ENCODE assay signal across 15 cellular contexts in the genomic region with DNA sequence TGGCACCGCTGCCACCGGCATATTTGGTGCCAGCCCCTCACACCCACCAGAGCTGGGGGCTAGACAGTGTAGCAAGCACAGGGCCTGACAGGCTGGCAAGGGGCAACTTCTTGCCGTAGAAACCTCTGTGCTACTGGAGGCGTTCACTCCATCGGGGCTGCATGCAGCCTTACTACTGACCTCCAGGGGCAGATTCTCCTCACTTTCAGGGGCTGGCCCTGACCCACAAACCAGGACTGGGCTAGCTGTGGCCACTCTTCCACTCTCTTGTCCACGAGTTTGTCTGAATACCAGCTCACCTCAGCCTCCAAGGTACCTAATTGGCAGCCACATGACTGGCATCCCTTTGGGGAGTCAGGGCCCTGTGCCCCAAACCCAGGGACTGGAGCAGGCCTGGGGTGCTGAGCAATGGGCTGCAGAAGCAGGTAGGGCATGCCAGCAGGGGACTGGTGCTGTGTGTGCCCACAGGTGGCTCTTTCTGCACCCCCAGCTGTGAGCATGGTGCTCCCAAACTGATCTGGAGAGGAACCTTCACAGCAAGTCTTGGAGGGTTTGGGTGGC. TPM values are rescaled to one million over a fixed set of nuclear protein-coding genes. Genes with fewer than 3 reads are reported as not detected.
A peak's percentile ranks its signal among the peaks of the same experiment; 100 is the strongest.
DNase-seq lines count a peak whose midpoint lies in the region; ATAC-seq, FAIRE-seq and TF ChIP-seq lines count a peak whose summit lies in the region.
"Had no signal": no experiment of that assay in that cellular context is flagged by ENCODE, and none has a peak within 500 bp of the region (broad histone marks: within the 10 kb centered on the region; RNA-seq: fewer than 3 reads in every experiment).

No MANE protein-coding gene starts in this region.

- DNase-seq in 8988T = peak; percentile 85
- peak; percentile 44 for DNase-seq in WTC11 (ENCODE audit: low spot score)
- DNase-seq in kidney = peak; percentile 46
- DNase-seq in NCI-H1092 treated with DMSO at 0.1 percent for 48 hours (lab: John Stamatoyannopoulos, UW) = no peak
- no peak for DNase-seq in stimulated activated naive CD4-positive, alpha-beta T cell (lab: John Stamatoyannopoulos, UW)
- DNase-seq in MV-4-11 (lab: John Stamatoyannopoulos, UW) = no peak
- DNase-seq: activated CD4-positive, alpha-beta T cell treated with anti-CD3 and anti-CD28 coated beads for 36 hours; activated naive CD4-positive, alpha-beta T cell treated with Interleukin-2 at 50 U/mL for 16 hours; CD4-positive, CD25-positive, alpha-beta regulatory T cell; heart right ventricle; NCI-H1694 treated with DMSO at 0.1 percent for 48 hours; stimulated activated CD4-positive, alpha-beta T cell treated with anti-CD3 and anti-CD28 coated beads, Interleukin-12 subunit alpha, Interleukin-12 subunit beta, amount 100 ng/mL, for 4 hours had no signal

- H3K4me3 Mint-ChIP-seq in WTC11 = no peak overlapping the region
- H3K4me3 Mint-ChIP-seq: activated CD4-positive, alpha-beta T cell treated with anti-CD3 and anti-CD28 coated beads for 36 hours had no signal

- peaks cover 16% of the 10 kb centered on the region for H3K4me1 Mint-ChIP-seq in WTC11

- peaks cover 5 to 9% of the 10 kb centered on the region in 2 donors for H3K4me1 ChIP-seq in kidney (ENCODE audit: control insufficient read depth in 1 of 2, insufficient read depth in 1 of 2, low read depth in 1 of 2, low read length in 2 of 2)

- no peak for FAIRE-seq in kidney (lab: Jason Lieb, UNC)

- POLR2A ChIA-PET in WTC11 (lab: Charles Lee) = no interaction called here

- H3K36me3 ChIP-seq in kidney (ENCODE audit: control insufficient read depth in 1 of 2, insufficient read depth in 2 of 2, low read length in 2 of 2) = no peaks in the 10 kb centered on the region
- H3K36me3 ChIP-seq: heart right ventricle had no signal

- intact Hi-C loops in kidney (cut with DNase I) = no loop called here

- no peaks in the 10 kb centered on the region for H3K36me3 Mint-ChIP-seq in WTC11
- H3K36me3 Mint-ChIP-seq: CD4-positive, CD25-positive, alpha-beta regulatory T cell had no signal

- no peaks in the 10 kb centered on the region for H3K9me3 Mint-ChIP-seq in WTC11

- peaks cover 94% of the 10 kb centered on the region for H3K27me3 Mint-ChIP-seq in WTC11 (ENCODE audit: low read depth)

- peak; percentile 31 for ATAC-seq in WTC11
- ATAC-seq in HG02884 (IDR thresholded peaks at IDR 0.05; ENCODE audit: unreplicated experiment) = no peak
- ATAC-seq: activated CD4-positive, alpha-beta T cell treated with anti-CD3 and anti-CD28 coated beads for 36 hours; heart right ventricle had no signal

- CTCF ChIA-PET in WTC11 (lab: Charles Lee) = interaction anchor here (0.6 to 4.5 kb wide), 11 partner anchors 13 to 646 kb away, joined by 3 to 105 read pairs (median 5); no protein-coding TSS in a partner anchor

- H3K9me3 ChIP-seq in kidney (ENCODE audit: control insufficient read depth in 1 of 2, low read length in 2 of 2) = no peaks in the 10 kb centered on the region
- H3K9me3 ChIP-seq: heart right ventricle had no signal

- H3K27ac ChIP-seq in kidney (ENCODE audit: low read depth in 2 of 2, low read length in 2 of 2) = no peak overlapping the region
- H3K27ac ChIP-seq: heart right ventricle had no signal

- no peak overlapping the region for H3K9ac ChIP-seq in kidney (ENCODE audit: low read length in 2 of 2)

- 0 out of 2 replicates have a peak, but pooled peaks have one; percentile 13 for TF ChIP-seq CTCF in GM12874 (IDR thresholded peaks at IDR 0.05; ENCODE audit: insufficient read depth, low read depth, low read length)
- peak; percentile 18; the same call in 1 of the 2 replicates for TF ChIP-seq CTCF in WTC11 (IDR thresholded peaks at IDR 0.05)
- TF ChIP-seq CTCF in kidney (IDR thresholded peaks at IDR 0.05; ENCODE audit: borderline replicate concordance, extremely low read depth, insufficient read depth) = no peak

- H3K4me3 ChIP-seq in kidney (ENCODE audit: low read length in 2 of 2) = no peak overlapping the region
- H3K4me3 ChIP-seq: heart right ventricle had no signal

- H3K27ac Mint-ChIP-seq in WTC11 = no peak overlapping the region
- H3K27ac Mint-ChIP-seq: activated CD4-positive, alpha-beta T cell treated with anti-CD3 and anti-CD28 coated beads for 36 hours; CD4-positive, CD25-positive, alpha-beta regulatory T cell had no signal

TF ChIP-seq in WTC11, 78 proteins besides CTCF, POLR2A, EP300 and RAD21 (continues in another document):
- TF ChIP-seq ZNF219 (CRISPR knock-in tag; IDR thresholded peaks at IDR 0.05; ENCODE audit: borderline replicate concordance) (no peak), HMGA2 (CRISPR knock-in tag; IDR thresholded peaks at IDR 0.05) (no peak), OVOL2 (CRISPR knock-in tag; IDR thresholded peaks at IDR 0.05; ENCODE audit: borderline replicate concordance) (no peak), KAT7 (CRISPR knock-in tag; IDR thresholded peaks at IDR 0.05; ENCODE audit: borderline replicate concordance) (no peak), GTF2I (CRISPR knock-in tag; conservative IDR thresholded peaks at IDR 0.05) (no peak)
- TF ChIP-seq, protein P1, sequence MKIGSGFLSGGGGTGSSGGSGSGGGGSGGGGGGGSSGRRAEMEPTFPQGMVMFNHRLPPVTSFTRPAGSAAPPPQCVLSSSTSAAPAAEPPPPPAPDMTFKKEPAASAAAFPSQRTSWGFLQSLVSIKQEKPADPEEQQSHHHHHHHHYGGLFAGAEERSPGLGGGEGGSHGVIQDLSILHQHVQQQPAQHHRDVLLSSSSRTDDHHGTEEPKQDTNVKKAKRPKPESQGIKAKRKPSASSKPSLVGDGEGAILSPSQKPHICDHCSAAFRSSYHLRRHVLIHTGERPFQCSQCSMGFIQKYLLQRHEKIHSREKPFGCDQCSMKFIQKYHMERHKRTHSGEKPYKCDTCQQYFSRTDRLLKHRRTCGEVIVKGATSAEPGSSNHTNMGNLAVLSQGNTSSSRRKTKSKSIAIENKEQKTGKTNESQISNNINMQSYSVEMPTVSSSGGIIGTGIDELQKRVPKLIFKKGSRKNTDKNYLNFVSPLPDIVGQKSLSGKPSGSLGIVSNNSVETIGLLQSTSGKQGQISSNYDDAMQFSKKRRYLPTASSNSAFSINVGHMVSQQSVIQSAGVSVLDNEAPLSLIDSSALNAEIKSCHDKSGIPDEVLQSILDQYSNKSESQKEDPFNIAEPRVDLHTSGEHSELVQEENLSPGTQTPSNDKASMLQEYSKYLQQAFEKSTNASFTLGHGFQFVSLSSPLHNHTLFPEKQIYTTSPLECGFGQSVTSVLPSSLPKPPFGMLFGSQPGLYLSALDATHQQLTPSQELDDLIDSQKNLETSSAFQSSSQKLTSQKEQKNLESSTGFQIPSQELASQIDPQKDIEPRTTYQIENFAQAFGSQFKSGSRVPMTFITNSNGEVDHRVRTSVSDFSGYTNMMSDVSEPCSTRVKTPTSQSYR (CRISPR knock-in tag; IDR thresholded peaks at IDR 0.05) = no peak
- TF ChIP-seq, protein P2, sequence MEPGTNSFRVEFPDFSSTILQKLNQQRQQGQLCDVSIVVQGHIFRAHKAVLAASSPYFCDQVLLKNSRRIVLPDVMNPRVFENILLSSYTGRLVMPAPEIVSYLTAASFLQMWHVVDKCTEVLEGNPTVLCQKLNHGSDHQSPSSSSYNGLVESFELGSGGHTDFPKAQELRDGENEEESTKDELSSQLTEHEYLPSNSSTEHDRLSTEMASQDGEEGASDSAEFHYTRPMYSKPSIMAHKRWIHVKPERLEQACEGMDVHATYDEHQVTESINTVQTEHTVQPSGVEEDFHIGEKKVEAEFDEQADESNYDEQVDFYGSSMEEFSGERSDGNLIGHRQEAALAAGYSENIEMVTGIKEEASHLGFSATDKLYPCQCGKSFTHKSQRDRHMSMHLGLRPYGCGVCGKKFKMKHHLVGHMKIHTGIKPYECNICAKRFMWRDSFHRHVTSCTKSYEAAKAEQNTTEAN (CRISPR knock-in tag; IDR thresholded peaks at IDR 0.05) = no peak
- TF ChIP-seq, protein P3, sequence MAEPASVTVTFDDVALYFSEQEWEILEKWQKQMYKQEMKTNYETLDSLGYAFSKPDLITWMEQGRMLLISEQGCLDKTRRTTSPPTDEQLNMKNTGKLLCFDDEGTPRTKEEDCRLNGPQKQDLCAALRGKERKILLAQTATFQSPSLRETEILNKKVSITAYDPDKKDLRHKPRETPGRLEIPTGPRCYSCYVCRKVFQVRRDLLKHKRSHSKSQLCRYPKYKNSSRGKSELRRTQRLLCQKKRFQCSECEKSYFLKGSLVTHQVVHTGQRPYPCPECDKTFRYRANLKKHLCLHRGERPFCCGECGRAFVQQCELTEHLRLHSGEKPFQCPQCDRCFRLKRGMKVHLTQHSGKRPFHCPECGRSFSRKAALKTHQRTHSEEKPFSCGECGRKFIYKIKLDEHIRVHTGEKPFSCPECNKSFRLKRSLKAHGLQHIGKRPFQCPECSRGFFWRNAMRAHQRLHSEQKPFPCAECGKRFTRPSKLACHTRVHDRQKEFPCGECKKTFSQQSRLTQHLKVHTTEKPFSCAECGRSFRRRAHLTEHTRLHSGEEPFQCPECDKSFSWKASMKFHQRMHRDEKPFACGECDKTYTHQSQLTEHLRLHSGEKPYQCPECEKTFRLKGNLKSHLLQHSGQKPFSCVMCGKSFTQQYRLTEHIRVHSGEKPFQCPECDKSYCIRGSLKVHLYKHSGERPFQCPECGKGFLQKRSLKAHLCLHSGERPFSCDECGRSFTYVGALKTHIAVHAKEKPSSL (CRISPR knock-in tag; conservative IDR thresholded peaks at IDR 0.05) = no peak
- TF ChIP-seq, protein P4, sequence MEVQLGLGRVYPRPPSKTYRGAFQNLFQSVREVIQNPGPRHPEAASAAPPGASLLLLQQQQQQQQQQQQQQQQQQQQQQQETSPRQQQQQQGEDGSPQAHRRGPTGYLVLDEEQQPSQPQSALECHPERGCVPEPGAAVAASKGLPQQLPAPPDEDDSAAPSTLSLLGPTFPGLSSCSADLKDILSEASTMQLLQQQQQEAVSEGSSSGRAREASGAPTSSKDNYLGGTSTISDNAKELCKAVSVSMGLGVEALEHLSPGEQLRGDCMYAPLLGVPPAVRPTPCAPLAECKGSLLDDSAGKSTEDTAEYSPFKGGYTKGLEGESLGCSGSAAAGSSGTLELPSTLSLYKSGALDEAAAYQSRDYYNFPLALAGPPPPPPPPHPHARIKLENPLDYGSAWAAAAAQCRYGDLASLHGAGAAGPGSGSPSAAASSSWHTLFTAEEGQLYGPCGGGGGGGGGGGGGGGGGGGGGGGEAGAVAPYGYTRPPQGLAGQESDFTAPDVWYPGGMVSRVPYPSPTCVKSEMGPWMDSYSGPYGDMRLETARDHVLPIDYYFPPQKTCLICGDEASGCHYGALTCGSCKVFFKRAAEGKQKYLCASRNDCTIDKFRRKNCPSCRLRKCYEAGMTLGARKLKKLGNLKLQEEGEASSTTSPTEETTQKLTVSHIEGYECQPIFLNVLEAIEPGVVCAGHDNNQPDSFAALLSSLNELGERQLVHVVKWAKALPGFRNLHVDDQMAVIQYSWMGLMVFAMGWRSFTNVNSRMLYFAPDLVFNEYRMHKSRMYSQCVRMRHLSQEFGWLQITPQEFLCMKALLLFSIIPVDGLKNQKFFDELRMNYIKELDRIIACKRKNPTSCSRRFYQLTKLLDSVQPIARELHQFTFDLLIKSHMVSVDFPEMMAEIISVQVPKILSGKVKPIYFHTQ (CRISPR knock-in tag; IDR thresholded peaks at IDR 0.05) = no peak

RNA-seq across cellular contexts. Expression of a gene that starts 2.1 kb away (rescaled TPM):
- 0.39 to 0.44 TPM (median 0.44 TPM) in 3 replicates for total RNA-seq in WTC11 (2021)
- total RNA-seq in kidney = not detected
- 0.95 TPM for polyA plus RNA-seq in kidney (ENCODE audit: insufficient read depth, low read depth, low replicate concordance)
- total RNA-seq: activated CD4-positive, alpha-beta T cell treated with anti-CD3 and anti-CD28 coated beads for 36 hours; CD4-positive, CD25-positive, alpha-beta regulatory T cell; dermis microvascular lymphatic vessel endothelial cell had no signal

Comparison
In these comparisons a context has a peak if more than half of its experiments do, and no peak if none do; other contexts are left out.
1. DNase-seq: peak in 8988T (single experiment), WTC11 (single experiment) and kidney (single experiment); none in NCI-H1092 treated with DMSO at 0.1 percent for 48 hours (single experiment), stimulated activated naive CD4-positive, alpha-beta T cell (0 of 6) and MV-4-11 (single experiment).